ENCODE assay signal across 25 cellular contexts in the genomic region with DNA sequence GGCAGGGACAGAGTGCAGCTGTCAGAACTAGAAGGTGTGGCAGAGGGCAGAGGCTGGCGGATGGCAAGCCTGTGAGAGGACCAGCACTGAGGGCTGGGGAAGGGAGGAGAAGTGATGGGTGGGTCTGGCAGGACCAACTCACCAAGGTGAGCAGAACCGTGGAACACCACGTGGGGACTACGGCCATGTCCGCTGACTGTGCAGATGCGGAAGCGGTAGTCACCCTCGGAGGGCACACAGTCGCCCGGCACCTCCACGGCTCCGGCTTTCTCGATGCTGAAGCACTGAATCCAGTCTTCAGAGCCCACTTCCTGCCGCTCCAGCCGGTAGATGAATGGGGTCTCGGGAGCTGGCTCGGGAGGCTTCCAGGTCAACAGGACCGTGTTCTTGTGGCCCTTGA. TPM values are rescaled to one million over a fixed set of nuclear protein-coding genes. Genes with fewer than 3 reads are reported as not detected.
DNase-seq lines count a peak whose midpoint lies in the region; ATAC-seq, FAIRE-seq and TF ChIP-seq lines count a peak whose summit lies in the region.
"Had no signal": no experiment of that assay in that cellular context is flagged by ENCODE, and none has a peak within 500 bp of the region (broad histone marks: within the 10 kb centered on the region; RNA-seq: fewer than 3 reads in every experiment).

No MANE protein-coding gene starts in this region.

- TF ChIP-seq POLR2A in A549 (IDR thresholded peaks at IDR 0.05; ENCODE audit: low read length), result peak; percentile 17; the same call in 1 of the 2 replicates
- no peak for TF ChIP-seq POLR2A in GM12892 (IDR thresholded peaks at IDR 0.05; ENCODE audit: low read depth, low read length)
- no peak for TF ChIP-seq POLR2A in K562 (conservative IDR thresholded peaks at IDR 0.05)

- peaks cover 7% of the 10 kb centered on the region for H3K79me2 ChIP-seq in K562 (ENCODE audit: control insufficient read depth, insufficient read depth, low read length)

- no peaks in the 10 kb centered on the region for H3K27me3 Mint-ChIP-seq in neural crest cell (ENCODE audit: low read depth)

- no peaks in the 10 kb centered on the region for H3K9me3 Mint-ChIP-seq in neural crest cell
- H3K9me3 Mint-ChIP-seq: CD4-positive, alpha-beta memory T cell had no signal

- TF ChIP-seq CTCF in A549 (IDR thresholded peaks at IDR 0.05) (no peak), K562 (IDR thresholded peaks at IDR 0.05 in 2 of 3, conservative IDR thresholded peaks at IDR 0.05 in 1 of 3; ENCODE audit: insufficient read depth in 2 of 3, low read depth in 1 of 3, low read length in 3 of 3) (no peak), neural crest cell (conservative IDR thresholded peaks at IDR 0.05) (no peak)

- POLR2A ChIA-PET in A549 (lab: Yijun Ruan, JAX), result no interaction called here
- POLR2A ChIA-PET in K562 (lab: Yijun Ruan, JAX), result interaction anchor here (1.1 to 2.4 kb wide), 2 partner anchors 10 to 31 kb away, joined by 3 to 7 read pairs; no protein-coding TSS in a partner anchor

- H3K36me3 Mint-ChIP-seq in neural crest cell (ENCODE audit: low read depth), result peaks cover 10% of the 10 kb centered on the region
- H3K36me3 Mint-ChIP-seq: CD4-positive, alpha-beta memory T cell had no signal

- peaks cover 8% of the 10 kb centered on the region; the same call in 1 of the 3 replicates for H3K36me3 ChIP-seq in K562 (ENCODE audit: control insufficient read depth, insufficient read depth, low read length)

- H3K27ac ChIP-seq in A549, result no peak overlapping the region
- H3K27ac ChIP-seq in K562 (ENCODE audit: extremely low read depth, low read depth, low read length), result no peak overlapping the region
- H3K27ac ChIP-seq: SJCRH30 had no signal

- CTCF ChIA-PET in A549 (lab: Yijun Ruan, JAX) (interaction anchor here (0.6 to 2.2 kb wide), 2 partner anchors 24 to 255 kb away, joined by 3 to 10 read pairs; a partner anchor contains a TSS), K562 (lab: Yijun Ruan, JAX; ENCODE audit: low intra/inter-chr PET ratio) (no interaction called here)

- peaks cover 17% of the 10 kb centered on the region for H3K4me1 Mint-ChIP-seq in neural crest cell

- H2AFZ ChIP-seq in K562 (ENCODE audit: low read depth, low read length), result no peak overlapping the region
- H2AFZ ChIP-seq: GM23338 had no signal

- 95% methylated on average over 18 of the region's 18 CpGs for WGBS in A549 (ENCODE audit: missing lambda C conversion rate)
- whole genome bisulfite sequencing in K562 (ENCODE audit: insufficient coverage, low coverage, missing lambda C conversion rate), result 70% methylated on average over 4 of the region's 18 CpGs

- peak overlapping the region; percentile 66 for H3K4me3 Mint-ChIP-seq in neural crest cell
- H3K4me3 Mint-ChIP-seq: CD4-positive, alpha-beta memory T cell had no signal

- H3K27me3 ChIP-seq in K562 (ENCODE audit: control insufficient read depth in 2 of 2, insufficient read depth in 2 of 2, low read length in 2 of 2), result no peaks in the 10 kb centered on the region
- H3K27me3 ChIP-seq: SJCRH30 had no signal

- DNase-seq in A549 (ENCODE audit: low read depth in 1 of 2, low spot score in 1 of 2) (no peak), GM12892 (ENCODE audit: insufficient read length) (peak; percentile 2), K562 (ENCODE audit: extremely low read depth in 1 of 4, low spot score in 3 of 4) (no peak), neural crest cell (ENCODE audit: low read depth, low spot score) (no peak)
- DNase-seq in effector CD8-positive, alpha-beta T cell (lab: John Stamatoyannopoulos, UW), result no peak
- no peak for DNase-seq in stimulated activated CD4-positive, alpha-beta T cell treated with anti-CD3 and anti-CD28 coated beads, Interleukin-15, amount 100 ng/mL, for 24 hours
- DNase-seq: C1 segment of cervical spinal cord, COR-L47, Karpas-422, MV-4-11, NCI-H1105, NCI-H146, NCI-H1930, NCI-H2107, NCI-H446, NCI-H524 treated with DMSO at 0.1 percent for 48 hours, NCI-H774, SJCRH30 had no signal

- no peak for TF ChIP-seq RAD21 in A549 (conservative IDR thresholded peaks at IDR 0.05 in 1 of 2, IDR thresholded peaks at IDR 0.05 in 1 of 2)
- no peak for TF ChIP-seq RAD21 in K562 (CRISPR knock-in tag; conservative IDR thresholded peaks at IDR 0.05 in 1 of 2, IDR thresholded peaks at IDR 0.05 in 1 of 2)

- TF ChIP-seq EP300 in A549 (IDR thresholded peaks at IDR 0.05) (no peak), K562 (IDR thresholded peaks at IDR 0.05; ENCODE audit: low read length) (no peak)

- no peak for FAIRE-seq in A549 (lab: Jason Lieb, UNC)
- no peak for FAIRE-seq in GM12892 (lab: Jason Lieb, UNC)
- no peak for FAIRE-seq in K562 (lab: Jason Lieb, UNC)
- FAIRE-seq: G401.6, RCC 7860 had no signal

- no peak for ATAC-seq in A549
- ATAC-seq in K562, result no peak
- no peak for ATAC-seq in HG03442 (IDR thresholded peaks at IDR 0.05; ENCODE audit: unreplicated experiment)
- ATAC-seq: GM23338, SK-N-SH treated with all-trans-retinoic acid at 6 μM for 48 hours had no signal

- H3K4me3 ChIP-seq in A549 (no peak overlapping the region), K562 (no peak overlapping the region)
- H3K4me3 ChIP-seq: GM23338, SJCRH30 had no signal

- in situ Hi-C loops in K562 (cut with MboI), result no loop called here

- H3K9me1 ChIP-seq in K562 (ENCODE audit: control insufficient read depth, insufficient read depth, low read length), result no peaks in the 10 kb centered on the region

- no TSS peak for BruUV-seq in K562 (replicated peaks; lab: Mats Ljungman, UMichigan)

- peaks cover 12% of the 10 kb centered on the region for H3K4me1 ChIP-seq in A549
- peaks cover under 1 to 42% of the 10 kb centered on the region in 2 experiments; a peak in 4 of 5 replicates for H3K4me1 ChIP-seq in K562 (replicated peaks in 1 of 2; ENCODE audit: control insufficient read depth in 2 of 2, insufficient read depth in 2 of 2, low read length in 2 of 2)

- H3K9ac ChIP-seq in K562 (ENCODE audit: insufficient read depth in 1 of 2, low read depth in 2 of 2, low read length in 2 of 2), result no peak overlapping the region

- intact Hi-C loops in K562 (cut with micrococcal nuclease), result no loop called here

- H3K27ac Mint-ChIP-seq in neural crest cell (ENCODE audit: unreplicated experiment), result no peak overlapping the region
- H3K27ac Mint-ChIP-seq: CD4-positive, alpha-beta memory T cell had no signal

- H4K20me1 ChIP-seq in K562 (replicated peaks; ENCODE audit: control insufficient read depth, insufficient read depth, low read length), result no peaks in the 10 kb centered on the region

- H3K9me3 ChIP-seq in A549 (no peaks in the 10 kb centered on the region), K562 (replicated peaks; ENCODE audit: control insufficient read depth, insufficient read depth, low read depth, low read length) (no peaks in the 10 kb centered on the region)
- H3K9me3 ChIP-seq: SJCRH30 had no signal

- no peak overlapping the region for H3K4me2 ChIP-seq in A549
- no peak overlapping the region for H3K4me2 ChIP-seq in K562 (ENCODE audit: insufficient read depth, low read length)

RNA-seq across cellular contexts. Expression of a gene that starts 4.2 kb away (rescaled TPM):
- polyA plus RNA-seq in A549 (2011; rRNA removed), result 14.4 and 15.6 TPM in 2 replicates
- 24.0 and 25.3 TPM in 2 replicates for polyA plus RNA-seq in A549 (2012; cell fraction: cytosol; rRNA removed)
- polyA plus RNA-seq in A549 (2012; cell fraction: nucleus; rRNA removed), result 77.0 and 87.1 TPM in 2 replicates
- polyA plus RNA-seq in A549 (2017; fragmentation: RNase III; extraction: RNeasy Plus Mini Kit Qiagen cat#74134 plus additional on column Dnase treatment), result 22.2 to 33.8 TPM (median 31.8 TPM) in 3 replicates
- polyA minus RNA-seq in A549 (2011; rRNA and poly(A)+ RNA removed), result 24.1 and 32.6 TPM in 2 replicates
- not detected for polyA plus RNA-seq in GM12892 (2012; ENCODE audit: missing spikeins)
- 21.4 and 68.9 TPM in 2 replicates for total RNA-seq in K562 (2011; cell fraction: chromatin; rRNA removed; ENCODE audit: low replicate concordance)
- 49.9 and 55.4 TPM in 2 replicates for total RNA-seq in K562 (2011; cell fraction: nucleolus; rRNA removed)
- total RNA-seq in K562 (2011; cell fraction: nucleoplasm; rRNA removed), result 22.7 and 27.9 TPM in 2 replicates
- total RNA-seq in K562 (2014; rRNA removed), result 14.9 and 19.2 TPM in 2 replicates
- total RNA-seq in K562 (2014; rRNA removed; fragmentation: Illumina TruSeq; extraction: Trizol), result 2.5 and 3.0 TPM in 2 replicates
- total RNA-seq in K562 (2015; rRNA removed; fragmentation: Illumina TruSeq; extraction: Trizol), result 8.6 and 9.6 TPM in 2 replicates
- total RNA-seq in K562 (2021), result 24.5 and 26.6 TPM in 2 replicates
- 10.2 and 14.7 TPM in 2 replicates for polyA plus RNA-seq in K562 (2011; rRNA removed)
- 9.2 and 21.4 TPM in 2 replicates for polyA plus RNA-seq in K562 (2011; cell fraction: cytosol; rRNA removed)
- polyA plus RNA-seq in K562 (2011; cell fraction: nucleus; rRNA removed), result 91.1 and 133 TPM in 2 replicates
- polyA plus RNA-seq in K562 (2012), result 27.0 and 40.4 TPM in 2 replicates
- 6.8 and 12.6 TPM in 2 replicates for polyA plus RNA-seq in K562 (2014; fragmentation: Illumina TruSeq; extraction: Trizol)
- 1 to 10 TPM; 1.2 to 1.9 TPM for polyA plus RNA-seq in K562 (2014; fragmentation: Nextera tagmentation; extraction: Ambion mirVana)
- 19.3 and 19.8 TPM in 2 replicates for polyA plus RNA-seq in K562 (2014; rRNA removed)
- 6.2 and 8.2 TPM in 2 replicates for polyA minus RNA-seq in K562 (2011; rRNA and poly(A)+ RNA removed)
- 14.2 and 18.7 TPM in 2 replicates for polyA minus RNA-seq in K562 (2011; cell fraction: cytosol; rRNA and poly(A)+ RNA removed)
- 17.0 and 18.6 TPM in 2 replicates for polyA minus RNA-seq in K562 (2011; cell fraction: nucleus; rRNA and poly(A)+ RNA removed)
- total RNA-seq in neural crest cell, result 122 and 123 TPM in 2 replicates
- polyA plus RNA-seq: CD4-positive, alpha-beta memory T cell had no signal

RNA-seq across cellular contexts. Expression of a gene that starts 5.0 kb away (rescaled TPM):
- polyA plus RNA-seq in A549 (2011; rRNA removed) (0.49 and 0.83 TPM in 2 replicates), A549 (2017; fragmentation: RNase III; extraction: RNeasy Plus Mini Kit Qiagen cat#74134 plus additional on column Dnase treatment) (0.35 to 0.83 TPM (median 0.72 TPM) in 3 replicates), K562 (2011; rRNA removed) (0.61 and 0.72 TPM in 2 replicates), K562 (2014; fragmentation: Illumina TruSeq; extraction: Trizol) (0.36 and 0.61 TPM in 2 replicates), K562 (2014; fragmentation: Nextera tagmentation; extraction: Ambion mirVana) (under 1 TPM; 0.07 TPM), K562 (2014; rRNA removed) (0.90 and 1.9 TPM in 2 replicates)
- 0.54 and 0.75 TPM in 2 replicates for polyA plus RNA-seq in A549 (2012; cell fraction: cytosol; rRNA removed)
- polyA plus RNA-seq in A549 (2012; cell fraction: nucleus; rRNA removed), result 4.5 and 6.0 TPM in 2 replicates
- polyA minus RNA-seq in A549 (2011; rRNA and poly(A)+ RNA removed), result 0.17 TPM in 1 of 2 replicates, not detected in the other
- polyA plus RNA-seq in GM12892 (2012; ENCODE audit: missing spikeins), result not detected
- 0.56 and 0.93 TPM in 2 replicates for total RNA-seq in K562 (2011; cell fraction: chromatin; rRNA removed; ENCODE audit: low replicate concordance)
- total RNA-seq in K562 (2011; cell fraction: nucleolus; rRNA removed), result 0.79 and 1.0 TPM in 2 replicates
- 0.84 and 1.1 TPM in 2 replicates for total RNA-seq in K562 (2011; cell fraction: nucleoplasm; rRNA removed)
- total RNA-seq in K562 (2014; rRNA removed) (1.1 and 1.3 TPM in 2 replicates), K562 (2014; rRNA removed; fragmentation: Illumina TruSeq; extraction: Trizol) (0.11 and 0.13 TPM in 2 replicates), K562 (2015; rRNA removed; fragmentation: Illumina TruSeq; extraction: Trizol) (0.40 and 0.41 TPM in 2 replicates), K562 (2021) (0.51 and 0.71 TPM in 2 replicates), neural crest cell (0.50 TPM in 1 of 2 replicates, not detected in the other)
- polyA plus RNA-seq in K562 (2011; cell fraction: cytosol; rRNA removed), result 1.0 and 3.8 TPM in 2 replicates
- 3.8 and 4.3 TPM in 2 replicates for polyA plus RNA-seq in K562 (2011; cell fraction: nucleus; rRNA removed)
- polyA plus RNA-seq in K562 (2012), result 0.68 and 1.8 TPM in 2 replicates
- polyA minus RNA-seq in K562 (2011; rRNA and poly(A)+ RNA removed), result 0.14 and 0.15 TPM in 2 replicates
- not detected in 2 replicates for polyA minus RNA-seq in K562 (2011; cell fraction: cytosol; rRNA and poly(A)+ RNA removed)
- polyA minus RNA-seq in K562 (2011; cell fraction: nucleus; rRNA and poly(A)+ RNA removed), result 0.33 and 0.40 TPM in 2 replicates
- total RNA-seq: A673; CD4-positive, alpha-beta memory T cell had no signal
- polyA plus RNA-seq: CD4-positive, alpha-beta memory T cell had no signal

RNA-seq across cellular contexts. Expression of a gene that starts 23.3 kb away (rescaled TPM):
- polyA plus RNA-seq in A549 (2011; rRNA removed) (0.31 and 0.33 TPM in 2 replicates), A549 (2017; fragmentation: RNase III; extraction: RNeasy Plus Mini Kit Qiagen cat#74134 plus additional on column Dnase treatment) (0.26 to 0.42 TPM (median 0.37 TPM) in 3 replicates), K562 (2011; rRNA removed) (1.1 and 2.2 TPM in 2 replicates), K562 (2014; fragmentation: Illumina TruSeq; extraction: Trizol) (1.0 and 1.3 TPM in 2 replicates), K562 (2014; fragmentation: Nextera tagmentation; extraction: Ambion mirVana) (under 1 TPM; 0.03 TPM), K562 (2014; rRNA removed) (2.5 and 2.7 TPM in 2 replicates)
- polyA plus RNA-seq in A549 (2012; cell fraction: cytosol; rRNA removed), result 0.40 and 0.45 TPM in 2 replicates
- polyA plus RNA-seq in A549 (2012; cell fraction: nucleus; rRNA removed), result 3.2 and 3.3 TPM in 2 replicates
- 0.44 and 0.83 TPM in 2 replicates for polyA minus RNA-seq in A549 (2011; rRNA and poly(A)+ RNA removed)
- 0.19 TPM for polyA plus RNA-seq in GM12892 (2012; ENCODE audit: missing spikeins)
- total RNA-seq in K562 (2011; cell fraction: chromatin; rRNA removed; ENCODE audit: low replicate concordance), result 1.3 and 5.0 TPM in 2 replicates
- total RNA-seq in K562 (2011; cell fraction: nucleolus; rRNA removed), result 4.3 and 6.5 TPM in 2 replicates
- 3.1 and 3.4 TPM in 2 replicates for total RNA-seq in K562 (2011; cell fraction: nucleoplasm; rRNA removed)
- total RNA-seq in K562 (2014; rRNA removed) (1.1 and 2.5 TPM in 2 replicates), K562 (2014; rRNA removed; fragmentation: Illumina TruSeq; extraction: Trizol) (0.38 and 0.47 TPM in 2 replicates), K562 (2015; rRNA removed; fragmentation: Illumina TruSeq; extraction: Trizol) (0.98 and 1.1 TPM in 2 replicates), K562 (2021) (2.4 and 3.8 TPM in 2 replicates), neural crest cell (15.7 and 16.4 TPM in 2 replicates)
- polyA plus RNA-seq in K562 (2011; cell fraction: cytosol; rRNA removed), result 2.6 and 3.9 TPM in 2 replicates
- polyA plus RNA-seq in K562 (2011; cell fraction: nucleus; rRNA removed), result 19.4 and 26.1 TPM in 2 replicates
- 2.1 and 3.5 TPM in 2 replicates for polyA plus RNA-seq in K562 (2012)
- polyA minus RNA-seq in K562 (2011; rRNA and poly(A)+ RNA removed), result 0.36 and 0.81 TPM in 2 replicates
- polyA minus RNA-seq in K562 (2011; cell fraction: cytosol; rRNA and poly(A)+ RNA removed), result 0.95 and 1.0 TPM in 2 replicates
- polyA minus RNA-seq in K562 (2011; cell fraction: nucleus; rRNA and poly(A)+ RNA removed), result 1.5 and 1.7 TPM in 2 replicates
- polyA plus RNA-seq: CD4-positive, alpha-beta memory T cell had no signal

RNA-seq across cellular contexts. Expression of a gene that starts 23.5 kb away (rescaled TPM):
- polyA plus RNA-seq in A549 (2011; rRNA removed) (9.0 and 10.2 TPM in 2 replicates), A549 (2017; fragmentation: RNase III; extraction: RNeasy Plus Mini Kit Qiagen cat#74134 plus additional on column Dnase treatment) (11.8 to 15.1 TPM (median 14.8 TPM) in 3 replicates), K562 (2011; rRNA removed) (9.9 and 14.8 TPM in 2 replicates), K562 (2014; fragmentation: Illumina TruSeq; extraction: Trizol) (2.6 and 11.5 TPM in 2 replicates), K562 (2014; fragmentation: Nextera tagmentation; extraction: Ambion mirVana) (under 1 TPM; 0.15 to 0.35 TPM), K562 (2014; rRNA removed) (31.8 and 32.1 TPM in 2 replicates)
- 13.2 and 20.6 TPM in 2 replicates for polyA plus RNA-seq in A549 (2012; cell fraction: cytosol; rRNA removed)
- 25.5 and 46.9 TPM in 2 replicates for polyA plus RNA-seq in A549 (2012; cell fraction: nucleus; rRNA removed)
- polyA minus RNA-seq in A549 (2011; rRNA and poly(A)+ RNA removed), result 4.2 and 6.5 TPM in 2 replicates
- polyA plus RNA-seq in GM12892 (2012; ENCODE audit: missing spikeins), result 0.61 TPM
- total RNA-seq in K562 (2011; cell fraction: chromatin; rRNA removed; ENCODE audit: low replicate concordance), result 9.1 and 46.2 TPM in 2 replicates
- 74.1 and 96.4 TPM in 2 replicates for total RNA-seq in K562 (2011; cell fraction: nucleolus; rRNA removed)
- total RNA-seq in K562 (2011; cell fraction: nucleoplasm; rRNA removed), result 36.0 and 36.5 TPM in 2 replicates
- total RNA-seq in K562 (2014; rRNA removed) (57.2 and 67.6 TPM in 2 replicates), K562 (2014; rRNA removed; fragmentation: Illumina TruSeq; extraction: Trizol) (1.5 and 2.0 TPM in 2 replicates), K562 (2015; rRNA removed; fragmentation: Illumina TruSeq; extraction: Trizol) (7.9 and 9.0 TPM in 2 replicates), K562 (2021) (40.1 and 41.1 TPM in 2 replicates), neural crest cell (27.0 and 30.0 TPM in 2 replicates)
- 22.8 and 80.8 TPM in 2 replicates for polyA plus RNA-seq in K562 (2011; cell fraction: cytosol; rRNA removed)
- 25.6 and 44.2 TPM in 2 replicates for polyA plus RNA-seq in K562 (2011; cell fraction: nucleus; rRNA removed)
- polyA plus RNA-seq in K562 (2012), result 22.4 and 47.7 TPM in 2 replicates
- 3.4 and 5.3 TPM in 2 replicates for polyA minus RNA-seq in K562 (2011; rRNA and poly(A)+ RNA removed)
- 25.0 and 30.2 TPM in 2 replicates for polyA minus RNA-seq in K562 (2011; cell fraction: cytosol; rRNA and poly(A)+ RNA removed)
- 24.2 and 27.0 TPM in 2 replicates for polyA minus RNA-seq in K562 (2011; cell fraction: nucleus; rRNA and poly(A)+ RNA removed)

RNA-seq across cellular contexts. Expression of a gene that starts 30.5 kb away (rescaled TPM):
- polyA plus RNA-seq in A549 (2011; rRNA removed), result 13.3 and 18.4 TPM in 2 replicates
- 15.2 and 19.4 TPM in 2 replicates for polyA plus RNA-seq in A549 (2012; cell fraction: cytosol; rRNA removed)
- polyA plus RNA-seq in A549 (2012; cell fraction: nucleus; rRNA removed), result 110 and 137 TPM in 2 replicates
- 15.4 to 21.2 TPM (median 18.8 TPM) in 3 replicates for polyA plus RNA-seq in A549 (2017; fragmentation: RNase III; extraction: RNeasy Plus Mini Kit Qiagen cat#74134 plus additional on column Dnase treatment)
- polyA minus RNA-seq in A549 (2011; rRNA and poly(A)+ RNA removed), result 25.5 and 39.6 TPM in 2 replicates
- 10.4 TPM for polyA plus RNA-seq in GM12892 (2012; ENCODE audit: missing spikeins)
- total RNA-seq in K562 (2011; cell fraction: chromatin; rRNA removed; ENCODE audit: low replicate concordance), result 27.6 and 95.1 TPM in 2 replicates
- total RNA-seq in K562 (2011; cell fraction: nucleolus; rRNA removed), result 56.0 and 75.7 TPM in 2 replicates
- total RNA-seq in K562 (2011; cell fraction: nucleoplasm; rRNA removed), result 40.2 and 44.7 TPM in 2 replicates
- 8.5 and 10.3 TPM in 2 replicates for total RNA-seq in K562 (2014; rRNA removed)
- total RNA-seq in K562 (2014; rRNA removed; fragmentation: Illumina TruSeq; extraction: Trizol), result 3.3 TPM in 2 replicates
- total RNA-seq in K562 (2015; rRNA removed; fragmentation: Illumina TruSeq; extraction: Trizol), result 5.6 and 6.5 TPM in 2 replicates
- 20.6 and 21.7 TPM in 2 replicates for total RNA-seq in K562 (2021)
- polyA plus RNA-seq in K562 (2011; rRNA removed), result 4.7 and 14.4 TPM in 2 replicates
- polyA plus RNA-seq in K562 (2011; cell fraction: cytosol; rRNA removed), result 5.6 and 6.8 TPM in 2 replicates
- 89.3 and 106 TPM in 2 replicates for polyA plus RNA-seq in K562 (2011; cell fraction: nucleus; rRNA removed)
- polyA plus RNA-seq in K562 (2012), result 14.2 TPM in 2 replicates
- polyA plus RNA-seq in K562 (2014; fragmentation: Illumina TruSeq; extraction: Trizol), result 7.3 and 10.6 TPM in 2 replicates
- polyA plus RNA-seq in K562 (2014; fragmentation: Nextera tagmentation; extraction: Ambion mirVana), result under 1 TPM; 0.52 to 0.89 TPM
- polyA plus RNA-seq in K562 (2014; rRNA removed), result 9.0 and 12.6 TPM in 2 replicates
- polyA minus RNA-seq in K562 (2011; rRNA and poly(A)+ RNA removed), result 5.2 and 5.4 TPM in 2 replicates
- 9.6 and 10.6 TPM in 2 replicates for polyA minus RNA-seq in K562 (2011; cell fraction: cytosol; rRNA and poly(A)+ RNA removed)
- polyA minus RNA-seq in K562 (2011; cell fraction: nucleus; rRNA and poly(A)+ RNA removed), result 27.2 and 31.0 TPM in 2 replicates
- 31.4 and 32.9 TPM in 2 replicates for total RNA-seq in neural crest cell
